ENCODE assay signal across 8 cellular contexts in genomic region chr15:38474155-38474757, GRCh38. TPM values are rescaled to one million over a fixed set of nuclear protein-coding genes. Genes with fewer than 3 reads are reported as not detected.
DNase-seq lines count a peak whose midpoint lies in the region; ATAC-seq, FAIRE-seq and TF ChIP-seq lines count a peak whose summit lies in the region.

No MANE protein-coding gene starts in this region.

- H3K36me3 ChIP-seq in KMS-11 (ENCODE audit: insufficient read depth) = no peaks in the 10 kb centered on the region
- peaks cover 0 to 39% of the 10 kb centered on the region in 2 donors for H3K36me3 ChIP-seq in left lung
- H3K36me3 ChIP-seq in transverse colon = peaks cover 0 to 28% (median 6%) of the 10 kb centered on the region in 4 donors

- H3K9me3 ChIP-seq in A549 (no peaks in the 10 kb centered on the region), left lung (no peaks in the 10 kb centered on the region), transverse colon (no peaks in the 10 kb centered on the region)

- FAIRE-seq in A549 (lab: Jason Lieb, UNC) (no peak), G401.6 (lab: Jason Lieb, UNC) (peak; percentile 66)

- TF ChIP-seq CTCF in A549 (IDR thresholded peaks at IDR 0.05) = peak; percentile 60
- peak; percentile 79 for TF ChIP-seq CTCF in KMS-11 (conservative IDR thresholded peaks at IDR 0.05; ENCODE audit: low read depth, low read length)
- peak; percentile 54 for TF ChIP-seq CTCF in RWPE1 (conservative IDR thresholded peaks at IDR 0.05; ENCODE audit: low read depth)
- TF ChIP-seq CTCF in left lung (IDR thresholded peaks at IDR 0.05) = peak; percentile 57 to 58
- TF ChIP-seq CTCF in transverse colon (IDR thresholded peaks at IDR 0.05) = peak; percentile 56 to 85 (median 61)

- H3K4me1 ChIP-seq in A549 (no peaks in the 10 kb centered on the region), KMS-11 (ENCODE audit: low read depth, poor library complexity, severe bottlenecking) (no peaks in the 10 kb centered on the region), left lung (no peaks in the 10 kb centered on the region), transverse colon (no peaks in the 10 kb centered on the region)

- TF ChIP-seq RAD21 in A549 (conservative IDR thresholded peaks at IDR 0.05 in 1 of 2, IDR thresholded peaks at IDR 0.05 in 1 of 2) = peak; percentile 68 to 69

- no peaks in the 10 kb centered on the region for H4K20me1 ChIP-seq in KMS-11 (ENCODE audit: insufficient read depth)

- peak; percentile 16 to 61 for DNase-seq in A549 (ENCODE audit: low read depth in 1 of 2, low spot score in 1 of 2)
- DNase-seq in H4 (ENCODE audit: low spot score) = peak; percentile 70
- DNase-seq in RWPE1 (ENCODE audit: low spot score) = peak; percentile 22
- peak; percentile 82 for DNase-seq in cerebellum (ENCODE audit: low spot score)
- no peak for DNase-seq in left lung
- DNase-seq in transverse colon = no peak

- H3K4me3 ChIP-seq in A549 (no peak overlapping the region), KMS-11 (IDR thresholded peaks at IDR 0.05; ENCODE audit: insufficient read depth, low read depth, low read length) (no peak overlapping the region), left lung (no peak overlapping the region), transverse colon (no peak overlapping the region)

- H3K4me2 ChIP-seq in A549 (no peak overlapping the region), KMS-11 (no peak overlapping the region)

- no peak overlapping the region for H3K9ac ChIP-seq in KMS-11

- POLR2A ChIA-PET in A549 (lab: Yijun Ruan, JAX) = no interaction called here
- POLR2A ChIA-PET in RWPE1 (lab: Yijun Ruan, JAX; ENCODE audit: low non-redundant PET) = no interaction called here

- H3K27me3 ChIP-seq in KMS-11 (ENCODE audit: insufficient read depth, low read depth) = no peaks in the 10 kb centered on the region
- H3K27me3 ChIP-seq in left lung = no peaks in the 10 kb centered on the region
- no peaks in the 10 kb centered on the region for H3K27me3 ChIP-seq in transverse colon

- TF ChIP-seq EP300 in A549 (IDR thresholded peaks at IDR 0.05) (no peak), transverse colon (IDR thresholded peaks at IDR 0.05; ENCODE audit: low read depth) (no peak)

- H3K27ac ChIP-seq in A549 (no peak overlapping the region), KMS-11 (no peak overlapping the region), RWPE1 (no peak overlapping the region), left lung (no peak overlapping the region), transverse colon (no peak overlapping the region)

- ATAC-seq in A549 (peak; percentile 91 to 93), left lung (peak; percentile 99)

- TF ChIP-seq POLR2A in A549 (IDR thresholded peaks at IDR 0.05; ENCODE audit: low read length) = no peak
- no peak for TF ChIP-seq POLR2A in transverse colon (IDR thresholded peaks at IDR 0.05)

- in situ Hi-C loops in transverse colon (cut with MboI; ENCODE audit: low pct_ligation_motif_present in 1 of 4, low pct_unique_long_range_greater_than_20kb in 1 of 4, low sequenced_read_pairs in 3 of 4) = loop anchor here in 1 of 4 donors (25.0 kb wide), 1 partner anchor 213 kb away; no protein-coding TSS in a partner anchor

- H3K79me2 ChIP-seq in KMS-11 (ENCODE audit: insufficient read depth, low read depth) = no peaks in the 10 kb centered on the region

- CTCF ChIA-PET in A549 (lab: Yijun Ruan, JAX) = interaction anchor here (0.6 to 1.9 kb wide), 12 partner anchors 12 to 224 kb away, joined by 3 to 15 read pairs (median 4); partner anchors contain the start of gene RASGRP1
- CTCF ChIA-PET in RWPE1 (lab: Yijun Ruan, JAX) = interaction anchor here (1.5 kb wide), 1 partner anchor 217 kb away, joined by 6 read pairs; no protein-coding TSS in a partner anchor

- intact Hi-C loops in left lung (cut with DNase I) = loop anchor here in 1 of 2 donors (10.0 kb wide), 1 partner anchor 221 kb away; no protein-coding TSS in a partner anchor
- intact Hi-C loops in transverse colon (cut with DNase I; ENCODE audit: low total_unique reads) = loop anchor here (10.0 kb wide), 1 partner anchor 211 kb away; no protein-coding TSS in a partner anchor

- no peak overlapping the region for H2AFZ ChIP-seq in KMS-11 (ENCODE audit: low read depth)

- WGBS in A549 (ENCODE audit: missing lambda C conversion rate) = 28% methylated on average over 4 of the region's 4 CpGs
- 51 to 83% methylated on average over 4 of the region's 4 CpGs for WGBS in transverse colon (ENCODE audit: low coverage in 1 of 2), 2 donors

TF ChIP-seq in A549, 52 proteins besides CTCF, POLR2A, EP300 and RAD21:
- no peak for TF ChIP-seq NR3C1 (IDR thresholded peaks at IDR 0.05)
- TF ChIP-seq SMC3 (IDR thresholded peaks at IDR 0.05) = peak; percentile 44; the same call in 2 of the 3 replicates
- no peak for TF ChIP-seq USF2 (IDR thresholded peaks at IDR 0.05)
- no peak for TF ChIP-seq GATA3 (IDR thresholded peaks at IDR 0.05; ENCODE audit: borderline replicate concordance)

RNA-seq across cellular contexts. Expression of gene FAM98B, which starts 20.3 kb away (rescaled TPM):
- polyA plus RNA-seq in A549 (2011; rRNA removed) (15.4 and 18.8 TPM in 2 replicates), A549 (2017; fragmentation: RNase III; extraction: RNeasy Plus Mini Kit Qiagen cat#74134 plus additional on column Dnase treatment) (16.5 to 17.6 TPM (median 16.7 TPM) in 3 replicates)
- polyA plus RNA-seq in A549 (2012; cell fraction: cytosol; rRNA removed) = 3.3 and 3.5 TPM in 2 replicates
- 0.86 and 1.3 TPM in 2 replicates for polyA plus RNA-seq in A549 (2012; cell fraction: nucleus; rRNA removed)
- polyA minus RNA-seq in A549 (2011; rRNA and poly(A)+ RNA removed) = 2.7 and 3.5 TPM in 2 replicates
- 5.8 and 7.2 TPM in 2 replicates for total RNA-seq in H4 (2014; rRNA removed; shearing (Covaris generic))
- total RNA-seq in cerebellum (28.5 TPM), left lung (10 to 100 TPM; 16.7 to 20.3 TPM), transverse colon (10 to 100 TPM in 1 of 4 donors, 1 to 10 TPM in 3; 5.2 to 12.2 (median 7.6) TPM)

Comparison
In these comparisons a context has a peak if more than half of its experiments do, and no peak if none do; other contexts are left out.
1. DNase-seq: peak in A549 (2 of 2), H4 (single experiment), RWPE1 (single experiment) and cerebellum (single experiment); none in left lung (0 of 2) and transverse colon (single experiment).
2. Peak in every context shown above with its lines, with median percentiles within 50 percentile points of each other: CTCF ChIP-seq.